1 cellular context compared by ENCODE assay signal in genomic region chr12:92003701-92004100, GRCh38.
TF ChIP-seq lines count a peak whose summit lies in the region.

No MANE protein-coding gene starts in this region.

TF ChIP-seq in K562, 482 proteins besides CTCF, POLR2A, EP300 and RAD21 (continued from another document):
- TF ChIP-seq PML (IDR thresholded peaks at IDR 0.05; ENCODE audit: low read length) (peak; percentile 60; the same call in 1 of the 2 replicates), ELK3 (CRISPR knock-in tag; IDR thresholded peaks at IDR 0.05) (no peak), JUND (IDR thresholded peaks at IDR 0.05; ENCODE audit: borderline replicate concordance, low read depth, low read length) (peak; percentile 35; the same call in 1 of the 2 replicates), JUND (tag; IDR thresholded peaks at IDR 0.05; ENCODE audit: borderline replicate concordance, low read depth, low read length) (no peak; the same call in 2 of the 3 replicates)
- TF ChIP-seq, protein P1, sequence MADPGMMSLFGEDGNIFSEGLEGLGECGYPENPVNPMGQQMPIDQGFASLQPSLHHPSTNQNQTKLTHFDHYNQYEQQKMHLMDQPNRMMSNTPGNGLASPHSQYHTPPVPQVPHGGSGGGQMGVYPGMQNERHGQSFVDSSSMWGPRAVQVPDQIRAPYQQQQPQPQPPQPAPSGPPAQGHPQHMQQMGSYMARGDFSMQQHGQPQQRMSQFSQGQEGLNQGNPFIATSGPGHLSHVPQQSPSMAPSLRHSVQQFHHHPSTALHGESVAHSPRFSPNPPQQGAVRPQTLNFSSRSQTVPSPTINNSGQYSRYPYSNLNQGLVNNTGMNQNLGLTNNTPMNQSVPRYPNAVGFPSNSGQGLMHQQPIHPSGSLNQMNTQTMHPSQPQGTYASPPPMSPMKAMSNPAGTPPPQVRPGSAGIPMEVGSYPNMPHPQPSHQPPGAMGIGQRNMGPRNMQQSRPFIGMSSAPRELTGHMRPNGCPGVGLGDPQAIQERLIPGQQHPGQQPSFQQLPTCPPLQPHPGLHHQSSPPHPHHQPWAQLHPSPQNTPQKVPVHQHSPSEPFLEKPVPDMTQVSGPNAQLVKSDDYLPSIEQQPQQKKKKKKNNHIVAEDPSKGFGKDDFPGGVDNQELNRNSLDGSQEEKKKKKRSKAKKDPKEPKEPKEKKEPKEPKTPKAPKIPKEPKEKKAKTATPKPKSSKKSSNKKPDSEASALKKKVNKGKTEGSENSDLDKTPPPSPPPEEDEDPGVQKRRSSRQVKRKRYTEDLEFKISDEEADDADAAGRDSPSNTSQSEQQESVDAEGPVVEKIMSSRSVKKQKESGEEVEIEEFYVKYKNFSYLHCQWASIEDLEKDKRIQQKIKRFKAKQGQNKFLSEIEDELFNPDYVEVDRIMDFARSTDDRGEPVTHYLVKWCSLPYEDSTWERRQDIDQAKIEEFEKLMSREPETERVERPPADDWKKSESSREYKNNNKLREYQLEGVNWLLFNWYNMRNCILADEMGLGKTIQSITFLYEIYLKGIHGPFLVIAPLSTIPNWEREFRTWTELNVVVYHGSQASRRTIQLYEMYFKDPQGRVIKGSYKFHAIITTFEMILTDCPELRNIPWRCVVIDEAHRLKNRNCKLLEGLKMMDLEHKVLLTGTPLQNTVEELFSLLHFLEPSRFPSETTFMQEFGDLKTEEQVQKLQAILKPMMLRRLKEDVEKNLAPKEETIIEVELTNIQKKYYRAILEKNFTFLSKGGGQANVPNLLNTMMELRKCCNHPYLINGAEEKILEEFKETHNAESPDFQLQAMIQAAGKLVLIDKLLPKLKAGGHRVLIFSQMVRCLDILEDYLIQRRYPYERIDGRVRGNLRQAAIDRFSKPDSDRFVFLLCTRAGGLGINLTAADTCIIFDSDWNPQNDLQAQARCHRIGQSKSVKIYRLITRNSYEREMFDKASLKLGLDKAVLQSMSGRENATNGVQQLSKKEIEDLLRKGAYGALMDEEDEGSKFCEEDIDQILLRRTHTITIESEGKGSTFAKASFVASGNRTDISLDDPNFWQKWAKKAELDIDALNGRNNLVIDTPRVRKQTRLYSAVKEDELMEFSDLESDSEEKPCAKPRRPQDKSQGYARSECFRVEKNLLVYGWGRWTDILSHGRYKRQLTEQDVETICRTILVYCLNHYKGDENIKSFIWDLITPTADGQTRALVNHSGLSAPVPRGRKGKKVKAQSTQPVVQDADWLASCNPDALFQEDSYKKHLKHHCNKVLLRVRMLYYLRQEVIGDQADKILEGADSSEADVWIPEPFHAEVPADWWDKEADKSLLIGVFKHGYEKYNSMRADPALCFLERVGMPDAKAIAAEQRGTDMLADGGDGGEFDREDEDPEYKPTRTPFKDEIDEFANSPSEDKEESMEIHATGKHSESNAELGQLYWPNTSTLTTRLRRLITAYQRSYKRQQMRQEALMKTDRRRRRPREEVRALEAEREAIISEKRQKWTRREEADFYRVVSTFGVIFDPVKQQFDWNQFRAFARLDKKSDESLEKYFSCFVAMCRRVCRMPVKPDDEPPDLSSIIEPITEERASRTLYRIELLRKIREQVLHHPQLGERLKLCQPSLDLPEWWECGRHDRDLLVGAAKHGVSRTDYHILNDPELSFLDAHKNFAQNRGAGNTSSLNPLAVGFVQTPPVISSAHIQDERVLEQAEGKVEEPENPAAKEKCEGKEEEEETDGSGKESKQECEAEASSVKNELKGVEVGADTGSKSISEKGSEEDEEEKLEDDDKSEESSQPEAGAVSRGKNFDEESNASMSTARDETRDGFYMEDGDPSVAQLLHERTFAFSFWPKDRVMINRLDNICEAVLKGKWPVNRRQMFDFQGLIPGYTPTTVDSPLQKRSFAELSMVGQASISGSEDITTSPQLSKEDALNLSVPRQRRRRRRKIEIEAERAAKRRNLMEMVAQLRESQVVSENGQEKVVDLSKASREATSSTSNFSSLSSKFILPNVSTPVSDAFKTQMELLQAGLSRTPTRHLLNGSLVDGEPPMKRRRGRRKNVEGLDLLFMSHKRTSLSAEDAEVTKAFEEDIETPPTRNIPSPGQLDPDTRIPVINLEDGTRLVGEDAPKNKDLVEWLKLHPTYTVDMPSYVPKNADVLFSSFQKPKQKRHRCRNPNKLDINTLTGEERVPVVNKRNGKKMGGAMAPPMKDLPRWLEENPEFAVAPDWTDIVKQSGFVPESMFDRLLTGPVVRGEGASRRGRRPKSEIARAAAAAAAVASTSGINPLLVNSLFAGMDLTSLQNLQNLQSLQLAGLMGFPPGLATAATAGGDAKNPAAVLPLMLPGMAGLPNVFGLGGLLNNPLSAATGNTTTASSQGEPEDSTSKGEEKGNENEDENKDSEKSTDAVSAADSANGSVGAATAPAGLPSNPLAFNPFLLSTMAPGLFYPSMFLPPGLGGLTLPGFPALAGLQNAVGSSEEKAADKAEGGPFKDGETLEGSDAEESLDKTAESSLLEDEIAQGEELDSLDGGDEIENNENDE (IDR thresholded peaks at IDR 0.05; ENCODE audit: low read depth, low read length) = no peak
TF ChIP-seq in K562: peak in this region for 59.
